In genomic region chr22:49768077-49768476, GRCh38 we compare ENCODE assay signal across 18 cellular contexts. TPM values are rescaled to one million over a fixed set of nuclear protein-coding genes. Genes with fewer than 3 reads are reported as not detected.
DNase-seq lines count a peak whose midpoint lies in the region; ATAC-seq and TF ChIP-seq lines count a peak whose summit lies in the region.
"Had no signal": no experiment of that assay in that cellular context is flagged by ENCODE, and none has a peak within 500 bp of the region (broad histone marks: within the 10 kb centered on the region; RNA-seq: fewer than 3 reads in every experiment).

No MANE protein-coding gene starts in this region.

- no peaks in the 10 kb centered on the region for H4K20me1 ChIP-seq in mammary epithelial cell (ENCODE audit: insufficient read depth, low read length)

- H3K4me3 ChIP-seq in heart right ventricle (no peak overlapping the region), transverse colon (no peak overlapping the region), mammary epithelial cell (replicated peaks in 1 of 3; ENCODE audit: insufficient read depth in 1 of 3, low read depth in 2 of 3, low read length in 3 of 3) (no peak overlapping the region)
- H3K4me3 ChIP-seq: dorsolateral prefrontal cortex, SJSA1, tibial artery had no signal

- CTCF ChIA-PET in activated CD8-positive, alpha-beta T cell treated with anti-CD3 and anti-CD28 coated beads, Interleukin-2, amount 10 ng/mL, durations not matched to agents 7 days and 5 days (lab: Charles Lee) = interaction anchor here (0.6 to 2.9 kb wide), 19 partner anchors 21 to 318 kb away, joined by 3 to 35 read pairs (median 4); no protein-coding TSS in a partner anchor
- CTCF ChIA-PET in activated CD8-positive, alpha-beta T cell treated with anti-CD3 and anti-CD28 coated beads for 36 hours (lab: Charles Lee) = interaction anchor here (0.6 to 2.8 kb wide), 24 partner anchors 10 to 355 kb away, joined by 3 to 16 read pairs (median 4); no protein-coding TSS in a partner anchor
- CTCF ChIA-PET in mammary epithelial cell (lab: Charles Lee; ENCODE audit: low non-redundant PET) = interaction anchor here (1.0 to 1.1 kb wide), 2 partner anchors 262 to 379 kb away, joined by 3 to 5 read pairs; no protein-coding TSS in a partner anchor

- peaks cover 11% of the 10 kb centered on the region for H3K36me3 Mint-ChIP-seq in activated CD8-positive, alpha-beta T cell treated with anti-CD3 and anti-CD28 coated beads, Interleukin-2, amount 10 ng/mL, durations not matched to agents 7 days and 5 days (ENCODE audit: low read depth)
- peaks cover 4% of the 10 kb centered on the region for H3K36me3 Mint-ChIP-seq in activated CD8-positive, alpha-beta T cell treated with anti-CD3 and anti-CD28 coated beads for 36 hours (ENCODE audit: low read depth)
- H3K36me3 Mint-ChIP-seq in memory B cell = peaks cover 6% of the 10 kb centered on the region

- H3K4me2 ChIP-seq in mammary epithelial cell (ENCODE audit: insufficient read depth, low read depth, low read length) = no peak overlapping the region

- no peaks in the 10 kb centered on the region for H3K79me2 ChIP-seq in mammary epithelial cell (ENCODE audit: insufficient read depth, low read length)

- peaks cover 5% of the 10 kb centered on the region for H3K9me3 Mint-ChIP-seq in activated CD8-positive, alpha-beta T cell treated with anti-CD3 and anti-CD28 coated beads, Interleukin-2, amount 10 ng/mL, durations not matched to agents 7 days and 5 days (ENCODE audit: insufficient read depth)
- peaks cover 8% of the 10 kb centered on the region for H3K9me3 Mint-ChIP-seq in activated CD8-positive, alpha-beta T cell treated with anti-CD3 and anti-CD28 coated beads for 36 hours
- H3K9me3 Mint-ChIP-seq in memory B cell = peaks cover 9% of the 10 kb centered on the region

- H3K4me3 Mint-ChIP-seq in activated CD8-positive, alpha-beta T cell treated with anti-CD3 and anti-CD28 coated beads, Interleukin-2, amount 10 ng/mL, durations not matched to agents 7 days and 5 days = no peak overlapping the region
- H3K4me3 Mint-ChIP-seq in activated CD8-positive, alpha-beta T cell treated with anti-CD3 and anti-CD28 coated beads for 36 hours = no peak overlapping the region
- no peak overlapping the region for H3K4me3 Mint-ChIP-seq in memory B cell
- H3K4me3 Mint-ChIP-seq: activated T-helper 1 cell treated with anti-CD3 and anti-CD28 coated beads, Interleukin-12 subunit alpha, Interleukin-12 subunit beta, Interleukin-2, Interleukin-4 antibody, amounts not matched to agents 30 ng/mL and 10 ng/mL and 1 ng/mL, durations not matched to agents 14 hours and 24 hours and 36 hours; T-cell had no signal

- H3K27me3 ChIP-seq in heart right ventricle (no peaks in the 10 kb centered on the region), transverse colon (no peaks in the 10 kb centered on the region), mammary epithelial cell (ENCODE audit: insufficient read depth, low read length) (no peaks in the 10 kb centered on the region)
- H3K27me3 ChIP-seq: dorsolateral prefrontal cortex, SJSA1, tibial artery had no signal

- peaks cover 0 to 28% (median 15%) of the 10 kb centered on the region in 11 donors for H3K9me3 ChIP-seq in heart right ventricle
- H3K9me3 ChIP-seq in transverse colon = peaks cover 14 to 16% of the 10 kb centered on the region in 2 donors
- no peaks in the 10 kb centered on the region for H3K9me3 ChIP-seq in mammary epithelial cell (replicated peaks; ENCODE audit: insufficient read depth, low read length)

- TF ChIP-seq EP300 in transverse colon (IDR thresholded peaks at IDR 0.05; ENCODE audit: low read depth) = no peak

- H3K27me3 Mint-ChIP-seq in activated CD8-positive, alpha-beta T cell treated with anti-CD3 and anti-CD28 coated beads, Interleukin-2, amount 10 ng/mL, durations not matched to agents 7 days and 5 days (ENCODE audit: low read depth) = no peaks in the 10 kb centered on the region
- H3K27me3 Mint-ChIP-seq in activated CD8-positive, alpha-beta T cell treated with anti-CD3 and anti-CD28 coated beads for 36 hours = no peaks in the 10 kb centered on the region
- H3K27me3 Mint-ChIP-seq in memory B cell = no peaks in the 10 kb centered on the region
- H3K27me3 Mint-ChIP-seq: CD8-positive, alpha-beta memory T cell; T-cell had no signal

- H3K9ac ChIP-seq in mammary epithelial cell (ENCODE audit: insufficient read depth, low read length) = no peak overlapping the region

- 89 to 90% methylated on average over 7 of the region's 7 CpGs for WGBS in heart right ventricle, 2 donors
- WGBS in transverse colon (ENCODE audit: low coverage in 1 of 2), 2 donors = 85% methylated on average over 7 of the region's 7 CpGs; no CpG with 5 or more reads in 1 of the 2 donors
- WGBS in mammary epithelial cell (ENCODE audit: low coverage, missing lambda C conversion rate) = 92% methylated on average over 7 of the region's 7 CpGs

- dilution Hi-C loops in mammary epithelial cell (cut with HindIII; ENCODE audit: low sequenced_read_pairs) = no loop called here

- intact Hi-C loops in activated CD8-positive, alpha-beta T cell treated with anti-CD3 and anti-CD28 coated beads for 36 hours (cut with micrococcal nuclease) = loop anchor here (10.0 kb wide), 1 partner anchor 157 kb away; no protein-coding TSS in a partner anchor
- intact Hi-C loops in left ventricle myocardium superior (cut with micrococcal nuclease) (no loop called here), heart right ventricle (cut with DNase I) (loop anchor here in 9 of 10 donors (5.0 to 10.0 kb wide), 6 partner anchors 147 to 267 kb away; partner anchors contain the start of genes ALG12 (in 4 of the 9) and CRELD2 (in 4 of the 9)), transverse colon (cut with DNase I; ENCODE audit: low total_unique reads) (loop anchor here (5.0 kb wide), 2 partner anchors 154 to 224 kb away; no protein-coding TSS in a partner anchor), mammary epithelial cell (cut with micrococcal nuclease) (loop anchor here (5.0 kb wide), 2 partner anchors 379 to 439 kb away; no protein-coding TSS in a partner anchor)

- H2AFZ ChIP-seq in mammary epithelial cell (ENCODE audit: low read depth, low read length) = no peak overlapping the region

- POLR2A ChIA-PET in activated CD8-positive, alpha-beta T cell treated with anti-CD3 and anti-CD28 coated beads, Interleukin-2, amount 10 ng/mL, durations not matched to agents 7 days and 5 days (lab: Charles Lee) = interaction anchor here (1.7 kb wide), 1 partner anchor 58 kb away, joined by 6 read pairs; no protein-coding TSS in a partner anchor
- POLR2A ChIA-PET in activated CD8-positive, alpha-beta T cell treated with anti-CD3 and anti-CD28 coated beads for 36 hours (lab: Charles Lee) = interaction anchor here (0.8 kb wide), 1 partner anchor 149 kb away, joined by 4 read pairs; no protein-coding TSS in a partner anchor

- no peak for DNase-seq in activated CD8-positive, alpha-beta T cell treated with anti-CD3 and anti-CD28 coated beads, Interleukin-2, amount 10 ng/mL, durations not matched to agents 7 days and 5 days
- no peak for DNase-seq in activated CD8-positive, alpha-beta T cell treated with anti-CD3 and anti-CD28 coated beads for 36 hours
- peak; percentile 13 for DNase-seq in left ventricle myocardium superior
- DNase-seq in heart right ventricle = no peak
- DNase-seq in memory B cell (ENCODE audit: low spot score in 2 of 2) = no peak
- peak; percentile 3 for DNase-seq in transverse colon
- DNase-seq in DMS 273 treated with DMSO at 0.1 percent for 48 hours (lab: John Stamatoyannopoulos, UW) = no peak
- no peak for DNase-seq in mammary epithelial cell
- DNase-seq: NCI-H1436; NCI-H2107; stimulated activated CD4-positive, alpha-beta T cell treated with anti-CD3 and anti-CD28 coated beads, Interleukin-1b, Interleukin-23, amount 100 ng/mL, for 48 hours had no signal

- H3K27ac ChIP-seq in heart right ventricle = no peak overlapping the region
- H3K27ac ChIP-seq in transverse colon = no peak overlapping the region
- no peak overlapping the region for H3K27ac ChIP-seq in mammary epithelial cell (ENCODE audit: insufficient read depth, low read depth, low read length)
- H3K27ac ChIP-seq: dorsolateral prefrontal cortex, HL-60, SJSA1, tibial artery had no signal

- no peak for TF ChIP-seq POLR2A in transverse colon (IDR thresholded peaks at IDR 0.05)

- peak overlapping the region; percentile 45 for H3K27ac Mint-ChIP-seq in activated CD8-positive, alpha-beta T cell treated with anti-CD3 and anti-CD28 coated beads, Interleukin-2, amount 10 ng/mL, durations not matched to agents 7 days and 5 days
- no peak overlapping the region for H3K27ac Mint-ChIP-seq in activated CD8-positive, alpha-beta T cell treated with anti-CD3 and anti-CD28 coated beads for 36 hours
- peak overlapping the region; percentile 21 for H3K27ac Mint-ChIP-seq in memory B cell
- H3K27ac Mint-ChIP-seq: activated T-helper 1 cell treated with anti-CD3 and anti-CD28 coated beads, Interleukin-12 subunit alpha, Interleukin-12 subunit beta, Interleukin-2, Interleukin-4 antibody, amounts not matched to agents 30 ng/mL and 10 ng/mL and 1 ng/mL, durations not matched to agents 14 hours and 24 hours and 36 hours had no signal

- no peak for TF ChIP-seq CTCF in activated CD8-positive, alpha-beta T cell treated with anti-CD3 and anti-CD28 coated beads for 36 hours (IDR thresholded peaks at IDR 0.05)
- TF ChIP-seq CTCF in heart right ventricle (IDR thresholded peaks at IDR 0.05) = no peak
- TF ChIP-seq CTCF in transverse colon (IDR thresholded peaks at IDR 0.05) = no peak
- no peak for TF ChIP-seq CTCF in mammary epithelial cell (conservative IDR thresholded peaks at IDR 0.05 in 1 of 2, IDR thresholded peaks at IDR 0.05 in 1 of 2; ENCODE audit: extremely low read depth in 1 of 2, insufficient read depth in 1 of 2, low read depth in 1 of 2, low read length in 2 of 2)

- peaks cover 0 to 10% (median 0%) of the 10 kb centered on the region in 9 donors for H3K4me1 ChIP-seq in heart right ventricle
- H3K4me1 ChIP-seq in transverse colon = peaks cover 0 to 8% (median 3%) of the 10 kb centered on the region in 4 donors
- H3K4me1 ChIP-seq in mammary epithelial cell (ENCODE audit: insufficient read depth, low read length) = peaks cover 10% of the 10 kb centered on the region
- H3K4me1 ChIP-seq: SJSA1, tibial artery had no signal

- BruUV-seq in mammary epithelial cell (replicated peaks; lab: Mats Ljungman, UMichigan) = no TSS peak

- H3K36me3 ChIP-seq in heart right ventricle = peaks cover 0 to 15% (median 8%) of the 10 kb centered on the region in 9 donors
- H3K36me3 ChIP-seq in transverse colon = no peaks in the 10 kb centered on the region
- no peaks in the 10 kb centered on the region for H3K36me3 ChIP-seq in mammary epithelial cell (ENCODE audit: insufficient read depth, low read length)

- in situ Hi-C loops in transverse colon (cut with MboI; ENCODE audit: low pct_ligation_motif_present in 1 of 4, low pct_unique_long_range_greater_than_20kb in 1 of 4, low sequenced_read_pairs in 3 of 4) (loop anchor here (25.0 kb wide), 1 partner anchor 269 kb away; no protein-coding TSS in a partner anchor), mammary epithelial cell (cut with MboI; ENCODE audit: low sequenced_read_pairs in 2 of 2) (loop anchor here (10.0 to 25.0 kb wide), 2 partner anchors 267 to 269 kb away; no protein-coding TSS in a partner anchor)

- H3K4me1 Mint-ChIP-seq in activated CD8-positive, alpha-beta T cell treated with anti-CD3 and anti-CD28 coated beads, Interleukin-2, amount 10 ng/mL, durations not matched to agents 7 days and 5 days (ENCODE audit: low read depth) = peaks cover 24% of the 10 kb centered on the region
- H3K4me1 Mint-ChIP-seq in activated CD8-positive, alpha-beta T cell treated with anti-CD3 and anti-CD28 coated beads for 36 hours (ENCODE audit: low read depth) = peaks cover 10% of the 10 kb centered on the region
- no peaks in the 10 kb centered on the region for H3K4me1 Mint-ChIP-seq in memory B cell

- ATAC-seq in activated CD8-positive, alpha-beta T cell treated with anti-CD3 and anti-CD28 coated beads, Interleukin-2, amount 10 ng/mL, durations not matched to agents 7 days and 5 days = no peak
- no peak for ATAC-seq in activated CD8-positive, alpha-beta T cell treated with anti-CD3 and anti-CD28 coated beads for 36 hours
- no peak for ATAC-seq in left ventricle myocardium superior
- ATAC-seq in heart right ventricle = no peak
- no peak for ATAC-seq in memory B cell (ENCODE audit: low read depth)

RNA-seq across cellular contexts. Expression of gene BRD1, which starts 59.6 kb away (rescaled TPM):
- total RNA-seq in activated CD8-positive, alpha-beta T cell treated with anti-CD3 and anti-CD28 coated beads, Interleukin-2, amount 10 ng/mL, durations not matched to agents 7 days and 5 days = 10 to 100 TPM; 43.0 to 44.3 TPM
- total RNA-seq in activated CD8-positive, alpha-beta T cell treated with anti-CD3 and anti-CD28 coated beads for 36 hours = 10 to 100 TPM; 24.5 to 29.0 TPM
- total RNA-seq in left ventricle myocardium superior (18.7 TPM), heart right ventricle (10 to 100 TPM; 14.6 to 23.2 (median 16.9) TPM), transverse colon (10 to 100 TPM; 43.4 to 70.5 (median 50.3) TPM), mammary epithelial cell (10 to 100 TPM; 25.5 to 26.9 TPM)
- polyA plus RNA-seq in heart right ventricle (10 to 100 TPM in 1 of 2 donors, 1 to 10 TPM in 1; 8.2 to 22.9 TPM), mammary epithelial cell (4.5 TPM)
- polyA minus RNA-seq in mammary epithelial cell = 5.3 TPM

Comparison
In these comparisons a context has a peak if more than half of its experiments do, and no peak if none do; other contexts are left out.
1. DNase-seq: peak in left ventricle myocardium superior (single experiment) and transverse colon (single experiment); none in activated CD8-positive, alpha-beta T cell treated with anti-CD3 and anti-CD28 coated beads, Interleukin-2, amount 10 ng/mL, durations not matched to agents 7 days and 5 days (single experiment), activated CD8-positive, alpha-beta T cell treated with anti-CD3 and anti-CD28 coated beads for 36 hours (single experiment), heart right ventricle (0 of 2), memory B cell (0 of 2), DMS 273 treated with DMSO at 0.1 percent for 48 hours (single experiment) and mammary epithelial cell (single experiment).